27 cellular contexts compared by ENCODE assay signal in the genomic region with DNA sequence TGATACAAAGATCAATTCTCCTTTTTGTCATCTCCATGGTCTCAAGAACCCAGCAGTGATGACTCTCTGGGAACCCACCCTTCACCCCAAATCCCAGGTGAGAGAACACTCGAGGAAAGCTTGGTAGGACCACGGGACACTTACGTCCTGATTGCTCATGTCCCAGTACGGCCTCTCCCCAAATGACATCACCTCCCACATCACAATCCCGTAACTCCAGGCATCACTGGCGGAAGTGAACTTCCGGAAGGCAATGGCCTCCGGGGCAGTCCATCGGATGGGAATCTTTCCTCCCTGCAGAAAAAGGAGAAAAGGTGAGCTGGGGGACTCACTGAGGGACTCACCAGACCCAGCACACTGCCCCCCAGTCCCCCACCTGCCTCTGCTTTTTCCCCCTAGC.
"Had no signal": no experiment of that assay in that cellular context is flagged by ENCODE, and none has a peak within 500 bp of the region (broad histone marks: within the 10 kb centered on the region; RNA-seq: fewer than 3 reads in every experiment).

No MANE protein-coding gene starts in this region.

- H3K27me3 Mint-ChIP-seq: activated CD8-positive, alpha-beta memory T cell treated with anti-CD3 and anti-CD28 coated beads, Interleukin-2, amount 10 ng/mL, durations not matched to agents 7 days and 5 days; activated naive CD8-positive, alpha-beta T cell treated with anti-CD3 and anti-CD28 coated beads, Interleukin-2, amount 50 U/mL, for 24 hours; brain had no signal

- DNase-seq: activated CD4-positive, alpha-beta T cell treated with anti-CD3 and anti-CD28 coated beads for 4 hours; activated CD8-positive, alpha-beta memory T cell treated with anti-CD3 and anti-CD28 coated beads, Interleukin-2, amount 10 ng/mL, durations not matched to agents 7 days and 5 days; activated CD8-positive, alpha-beta T cell treated with anti-CD3 and anti-CD28 coated beads, Interleukin-2, amount 10 ng/mL, durations not matched to agents 7 days and 5 days; activated effector memory CD4-positive, alpha-beta T cell treated with anti-CD3 and anti-CD28 coated beads, Interleukin-2, amount 50 U/mL, for 16 hours; activated naive CD4-positive, alpha-beta T cell treated with Interleukin-2 at 50 U/mL for 16 hours; activated naive CD8-positive, alpha-beta T cell treated with anti-CD3 and anti-CD28 coated beads, Interleukin-2, amount 50 U/mL, for 24 hours; activated T-cell treated with anti-CD3 and anti-CD28 coated beads, Interleukin-2, amount 50 U/mL, for 4 hours; amniotic stem cell; MG63; MV-4-11; NCI-H1105; NCI-H1436; NCI-H1694 treated with DMSO at 0.1 percent for 48 hours; NCI-H2029 treated with DMSO at 0.1 percent for 48 hours; NCI-H345; NCI-H510A; NCI-H526 treated with DMSO at 0.1 percent for 48 hours; NCI-H82; SHP77; SW 1271 had no signal

- FAIRE-seq: astrocyte had no signal

- H3K4me3 Mint-ChIP-seq: activated CD8-positive, alpha-beta memory T cell treated with anti-CD3 and anti-CD28 coated beads, Interleukin-2, amount 10 ng/mL, durations not matched to agents 7 days and 5 days; activated CD8-positive, alpha-beta T cell treated with anti-CD3 and anti-CD28 coated beads, Interleukin-2, amount 10 ng/mL, durations not matched to agents 7 days and 5 days; activated naive CD8-positive, alpha-beta T cell treated with anti-CD3 and anti-CD28 coated beads, Interleukin-2, amount 50 U/mL, for 24 hours; activated T-cell treated with anti-CD3 and anti-CD28 coated beads, Interleukin-2, amount 50 U/mL, for 4 hours; brain had no signal

- ATAC-seq: activated CD4-positive, CD25-positive, alpha-beta regulatory T cell treated with anti-CD3 and anti-CD28 coated beads, Interleukin-2, amount 50 U/mL, for 24 hours; activated CD8-positive, alpha-beta memory T cell treated with anti-CD3 and anti-CD28 coated beads, Interleukin-2, amount 10 ng/mL, durations not matched to agents 7 days and 5 days; activated CD8-positive, alpha-beta T cell treated with anti-CD3 and anti-CD28 coated beads, Interleukin-2, amount 10 ng/mL, durations not matched to agents 7 days and 5 days; activated naive CD4-positive, alpha-beta T cell treated with anti-CD3 and anti-CD28 coated beads, Interleukin-2, amount 50 U/mL, for 72 hours; activated naive CD8-positive, alpha-beta T cell treated with anti-CD3 and anti-CD28 coated beads, Interleukin-2, amount 50 U/mL, for 24 hours; activated T-cell treated with anti-CD3 and anti-CD28 coated beads, Interleukin-2, amount 50 U/mL, for 4 hours; SK-N-SH treated with all-trans-retinoic acid at 6 μM for 48 hours had no signal

- H3K27ac Mint-ChIP-seq: activated CD8-positive, alpha-beta memory T cell treated with anti-CD3 and anti-CD28 coated beads, Interleukin-2, amount 10 ng/mL, durations not matched to agents 7 days and 5 days; activated CD8-positive, alpha-beta T cell treated with anti-CD3 and anti-CD28 coated beads, Interleukin-2, amount 10 ng/mL, durations not matched to agents 7 days and 5 days; activated naive CD4-positive, alpha-beta T cell treated with anti-CD3 and anti-CD28 coated beads, Interleukin-2, amount 50 U/mL, for 72 hours; activated naive CD8-positive, alpha-beta T cell treated with anti-CD3 and anti-CD28 coated beads, Interleukin-2, amount 50 U/mL, for 24 hours had no signal

- H3K36me3 Mint-ChIP-seq: activated CD8-positive, alpha-beta memory T cell treated with anti-CD3 and anti-CD28 coated beads, Interleukin-2, amount 10 ng/mL, durations not matched to agents 7 days and 5 days; activated naive CD4-positive, alpha-beta T cell treated with anti-CD3 and anti-CD28 coated beads, Interleukin-2, amount 50 U/mL, for 72 hours had no signal

- H3K4me3 ChIP-seq: cardiac muscle cell, MG63, SJSA1 had no signal

- H3K9me3 Mint-ChIP-seq: activated naive CD4-positive, alpha-beta T cell treated with anti-CD3 and anti-CD28 coated beads, Interleukin-2, amount 50 U/mL, for 72 hours; activated naive CD8-positive, alpha-beta T cell treated with anti-CD3 and anti-CD28 coated beads, Interleukin-2, amount 50 U/mL, for 24 hours; activated T-cell treated with anti-CD3 and anti-CD28 coated beads, Interleukin-2, amount 50 U/mL, for 4 hours had no signal

- H3K27ac ChIP-seq: cardiac muscle cell, SJSA1 had no signal

- H3K27me3 ChIP-seq: cardiac muscle cell, MG63, SJSA1 had no signal

- H3K9me3 ChIP-seq: MG63 had no signal
